ENCODE assay signal across 24 cellular contexts in the genomic region with DNA sequence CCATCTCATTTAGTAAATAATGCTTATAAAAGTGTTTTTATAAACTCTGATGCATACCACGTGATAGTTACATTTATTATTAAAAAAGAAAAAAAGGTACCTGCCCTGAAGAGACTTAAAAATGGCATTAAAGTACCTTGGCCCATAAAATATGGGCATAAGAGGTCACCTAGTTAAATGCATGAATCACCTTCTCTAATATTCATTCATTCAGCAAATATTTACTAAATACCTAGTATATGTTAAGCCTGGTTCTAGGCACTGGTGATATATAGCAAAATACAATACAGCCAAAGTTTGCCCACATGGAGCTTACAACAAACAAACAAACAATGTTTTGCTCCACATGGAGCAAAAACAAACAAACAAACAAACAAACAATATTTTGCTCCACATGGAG.
"Had no signal": no experiment of that assay in that cellular context is flagged by ENCODE, and none has a peak within 500 bp of the region (broad histone marks: within the 10 kb centered on the region; RNA-seq: fewer than 3 reads in every experiment).

No MANE protein-coding gene starts in this region.

- ATAC-seq: mucosa of descending colon; natural killer cell treated with Interleukin-12 subunit alpha and Interleukin-12 subunit beta and Interleukin-15 and Interleukin-18, amount 100 ng/mL, for 72 hours; stimulated activated memory B cell treated with anti-CD40 and anti-IgM and Interleukin-4, amounts not matched to agents 10 μg/mL and 1 μg/mL and 100 μg/mL, for 72 hours; stimulated activated naive CD8-positive, alpha-beta T cell treated with anti-CD3 and anti-CD28 coated beads, Interleukin-15, amount 100 ng/mL, for 72 hours had no signal

- H3K4me1 ChIP-seq: spleen had no signal

- H3K36me3 ChIP-seq: pancreas, thyroid gland, vagina had no signal

- H2AFZ ChIP-seq: hepatocyte had no signal

- H3K27me3 Mint-ChIP-seq: naive B cell; natural killer cell treated with Interleukin-12 subunit alpha and Interleukin-12 subunit beta and Interleukin-15 and Interleukin-18, amount 100 ng/mL, for 72 hours; progenitor cell of endocrine pancreas; stimulated activated memory B cell treated with anti-CD40 and anti-IgM and Interleukin-4, amounts not matched to agents 10 μg/mL and 1 μg/mL and 100 μg/mL, for 72 hours; stimulated activated naive CD8-positive, alpha-beta T cell treated with anti-CD3 and anti-CD28 coated beads, Interleukin-15, amount 100 ng/mL, for 72 hours had no signal

- FAIRE-seq: colon, kidney had no signal

- DNase-seq: dorsolateral prefrontal cortex; effector CD4-positive, alpha-beta T cell; heart left ventricle; kidney; mucosa of descending colon; naive B cell; pancreas; sigmoid colon; spleen; stimulated activated CD4-positive, alpha-beta T cell treated with anti-CD3 and anti-CD28 coated beads, Interleukin-4, amount 100 ng/mL, for 4 hours; stimulated activated naive CD8-positive, alpha-beta T cell treated with anti-CD3 and anti-CD28 coated beads, Interleukin-15, amount 100 ng/mL, for 72 hours; thyroid gland had no signal

- H3K4me1 Mint-ChIP-seq: naive B cell; neural crest cell; stimulated activated memory B cell treated with anti-CD40 and anti-IgM and Interleukin-4, amounts not matched to agents 10 μg/mL and 1 μg/mL and 100 μg/mL, for 72 hours; stimulated activated naive CD8-positive, alpha-beta T cell treated with anti-CD3 and anti-CD28 coated beads, Interleukin-15, amount 100 ng/mL, for 72 hours had no signal

- H3K27me3 ChIP-seq: dorsolateral prefrontal cortex, esophagus muscularis mucosa, foreskin keratinocyte, gastroesophageal sphincter, heart left ventricle, hepatocyte, neutrophil, pancreas, sigmoid colon, spleen, thyroid gland, vagina had no signal

- H3K9me3 Mint-ChIP-seq: mesothelial cell of epicardium; naive B cell; natural killer cell treated with Interleukin-12 subunit alpha and Interleukin-12 subunit beta and Interleukin-15 and Interleukin-18, amount 100 ng/mL, for 72 hours; neural crest cell; stimulated activated memory B cell treated with anti-CD40 and anti-IgM and Interleukin-4, amounts not matched to agents 10 μg/mL and 1 μg/mL and 100 μg/mL, for 72 hours; stimulated activated naive CD8-positive, alpha-beta T cell treated with anti-CD3 and anti-CD28 coated beads, Interleukin-15, amount 100 ng/mL, for 72 hours had no signal

- H3K4me3 ChIP-seq: dorsolateral prefrontal cortex, esophagus muscularis mucosa, gastroesophageal sphincter, heart left ventricle, hepatocyte, mucosa of descending colon, pancreas, sigmoid colon, spleen, thyroid gland, vagina had no signal

- H3K4me2 ChIP-seq: hepatocyte had no signal

- H3K27ac Mint-ChIP-seq: mesothelial cell of epicardium; natural killer cell treated with Interleukin-12 subunit alpha and Interleukin-12 subunit beta and Interleukin-15 and Interleukin-18, amount 100 ng/mL, for 72 hours; progenitor cell of endocrine pancreas; stimulated activated memory B cell treated with anti-CD40 and anti-IgM and Interleukin-4, amounts not matched to agents 10 μg/mL and 1 μg/mL and 100 μg/mL, for 72 hours; stimulated activated naive CD8-positive, alpha-beta T cell treated with anti-CD3 and anti-CD28 coated beads, Interleukin-15, amount 100 ng/mL, for 72 hours had no signal

- H3K4me3 Mint-ChIP-seq: mesothelial cell of epicardium; naive B cell; natural killer cell treated with Interleukin-12 subunit alpha and Interleukin-12 subunit beta and Interleukin-15 and Interleukin-18, amount 100 ng/mL, for 72 hours; neural crest cell; stimulated activated memory B cell treated with anti-CD40 and anti-IgM and Interleukin-4, amounts not matched to agents 10 μg/mL and 1 μg/mL and 100 μg/mL, for 72 hours; stimulated activated naive CD8-positive, alpha-beta T cell treated with anti-CD3 and anti-CD28 coated beads, Interleukin-15, amount 100 ng/mL, for 72 hours had no signal

- H3K9me3 ChIP-seq: esophagus muscularis mucosa, gastroesophageal sphincter, heart left ventricle, mucosa of descending colon, neutrophil, pancreas, sigmoid colon, spleen, thyroid gland, vagina had no signal

- H3K36me3 Mint-ChIP-seq: mesothelial cell of epicardium; natural killer cell treated with Interleukin-12 subunit alpha and Interleukin-12 subunit beta and Interleukin-15 and Interleukin-18, amount 100 ng/mL, for 72 hours had no signal

- H3K27ac ChIP-seq: dorsolateral prefrontal cortex, esophagus muscularis mucosa, foreskin keratinocyte, gastroesophageal sphincter, heart left ventricle, hepatocyte, neutrophil, pancreas, spleen, thyroid gland, vagina had no signal
